In genomic region chr4:86032476-86033022, GRCh38 we compare ENCODE assay signal across 10 cellular contexts.
DNase-seq lines count a peak whose midpoint lies in the region; ATAC-seq lines count a peak whose summit lies in the region.
"Had no signal": no experiment of that assay in that cellular context is flagged by ENCODE, and none has a peak within 500 bp of the region (broad histone marks: within the 10 kb centered on the region; RNA-seq: fewer than 3 reads in every experiment).

No MANE protein-coding gene starts in this region.

- H3K27ac ChIP-seq in skin epidermis = peak overlapping the region in 18 of 21 experiments; percentile 5 to 74 (median 54)

- DNase-seq in HCEC 1CT (peak; percentile 67), amniotic epithelial cell (ENCODE audit: low read depth) (peak; percentile 97), Right ventricle myocardium superior (peak; percentile 47), head of caudate nucleus (no peak), activated gamma-delta T cell treated with Interleukin-2 at 50 U/mL for 16 hours (no peak), HK-2 (ENCODE audit: unreplicated experiment) (no peak)
- DNase-seq in activated naive CD4-positive, alpha-beta T cell (lab: John Stamatoyannopoulos, UW) = no peak
- DNase-seq: activated T-cell treated with anti-CD3 and anti-CD28 coated beads, Interleukin-2, amount 50 U/mL, for 4 hours had no signal

- intact Hi-C loops in Right ventricle myocardium superior (cut with DNase I) (no loop called here), head of caudate nucleus (cut with DNase I) (no loop called here)

- ATAC-seq in Right ventricle myocardium superior (ENCODE audit: poor library complexity) = peak; percentile 92
- ATAC-seq: activated T-cell treated with anti-CD3 and anti-CD28 coated beads, Interleukin-2, amount 50 U/mL, for 4 hours; GM12878 had no signal

- no peak overlapping the region for H3K4me3 ChIP-seq in skin epidermis
- H3K4me3 ChIP-seq: GM12878 had no signal

Comparison
In these comparisons a context has a peak if more than half of its experiments do, and no peak if none do; other contexts are left out.
1. DNase-seq: peak in HCEC 1CT (single experiment), amniotic epithelial cell (single experiment) and Right ventricle myocardium superior (single experiment); none in activated naive CD4-positive, alpha-beta T cell (0 of 4), head of caudate nucleus (0 of 42), activated gamma-delta T cell treated with Interleukin-2 at 50 U/mL for 16 hours (single experiment) and HK-2 (single experiment).